8 cellular contexts compared by ENCODE assay signal in genomic region chr17:39952665-39953470, GRCh38. TPM values are rescaled to one million over a fixed set of nuclear protein-coding genes. Genes with fewer than 3 reads are reported as not detected.
DNase-seq lines count a peak whose midpoint lies in the region; ATAC-seq and TF ChIP-seq lines count a peak whose summit lies in the region.

No MANE protein-coding gene starts in this region.

- no peak for TF ChIP-seq POLR2A in testis (IDR thresholded peaks at IDR 0.05)

- ATAC-seq in activated naive CD4-positive, alpha-beta T cell treated with anti-CD3 and anti-CD28 coated beads, Interleukin-2, amount 50 U/mL, for 72 hours: peak; percentile 87

- no peaks in the 10 kb centered on the region for H3K36me3 Mint-ChIP-seq in activated naive CD4-positive, alpha-beta T cell treated with anti-CD3 and anti-CD28 coated beads, Interleukin-2, amount 50 U/mL, for 72 hours

- intact Hi-C loops in head of caudate nucleus (cut with DNase I) (loop anchor here (2.0 kb wide), 1 partner anchor 26 kb away; the partner anchor contains the start of genes LRRC3C and ORMDL3), testis (cut with DNase I; ENCODE audit: low total_unique reads) (no loop called here)

- H3K4me3 ChIP-seq in HAP-1: peak overlapping the region; percentile 23
- peak overlapping the region; percentile 68 for H3K4me3 ChIP-seq in SK-N-MC
- peak overlapping the region; percentile 67 for H3K4me3 ChIP-seq in osteoblast (ENCODE audit: insufficient read depth, low read length)
- H3K4me3 ChIP-seq in testis: peak overlapping the region; percentile 53 to 56

- H3K36me3 ChIP-seq in HAP-1 (replicated peaks) (no peaks in the 10 kb centered on the region), SK-N-MC (ENCODE audit: insufficient read depth, low read length) (no peaks in the 10 kb centered on the region), osteoblast (ENCODE audit: insufficient read depth, low read length) (no peaks in the 10 kb centered on the region), testis (ENCODE audit: low read depth, missing control alignments) (no peaks in the 10 kb centered on the region)

- in situ Hi-C loops in G401 (cut with HindIII; ENCODE audit: low sequenced_read_pairs): no loop called here
- in situ Hi-C loops in HAP-1 (cut with MboI; ENCODE audit: low sequenced_read_pairs): no loop called here

- no peaks in the 10 kb centered on the region for H3K79me2 ChIP-seq in osteoblast (ENCODE audit: insufficient read depth, low read length)

- H2AFZ ChIP-seq in osteoblast (ENCODE audit: low read length): peak overlapping the region; percentile 95

- no peaks in the 10 kb centered on the region for H3K9me3 Mint-ChIP-seq in activated naive CD4-positive, alpha-beta T cell treated with anti-CD3 and anti-CD28 coated beads, Interleukin-2, amount 50 U/mL, for 72 hours

- H4K20me1 ChIP-seq in osteoblast (ENCODE audit: insufficient read depth, low read length): no peaks in the 10 kb centered on the region

- H3K27me3 ChIP-seq in HAP-1 (ENCODE audit: low read depth) (no peaks in the 10 kb centered on the region), osteoblast (ENCODE audit: insufficient read depth, low read length) (no peaks in the 10 kb centered on the region), testis (no peaks in the 10 kb centered on the region)

- H3K27ac ChIP-seq in SK-N-MC (no peak overlapping the region), osteoblast (ENCODE audit: low read depth, low read length) (no peak overlapping the region), testis (peak overlapping the region; percentile 11 to 31)

- WGBS in testis, 2 donors: 2 to 3% methylated on average over 27 to 48 of the region's 56 CpGs

- peak overlapping the region; percentile 63 to 84 for H3K27ac Mint-ChIP-seq in activated naive CD4-positive, alpha-beta T cell treated with anti-CD3 and anti-CD28 coated beads, Interleukin-2, amount 50 U/mL, for 72 hours

- TF ChIP-seq CTCF in osteoblast (IDR thresholded peaks at IDR 0.05; ENCODE audit: extremely low read depth, low read depth, low read length) (no peak), testis (IDR thresholded peaks at IDR 0.05) (no peak)

- H3K9ac ChIP-seq in SK-N-MC (ENCODE audit: insufficient read length): no peak overlapping the region

- peak; percentile 94 for DNase-seq in G401 (ENCODE audit: low spot score)
- peak; percentile 95 to 100 for DNase-seq in HAP-1 (ENCODE audit: low spot score in 2 of 2)
- DNase-seq in MV-4-11 (lab: John Stamatoyannopoulos, UW): peak; percentile 71
- peak; percentile 32 for DNase-seq in SK-N-MC (ENCODE audit: low read depth, low spot score)
- DNase-seq in activated naive CD4-positive, alpha-beta T cell treated with anti-CD3 and anti-CD28 coated beads, Interleukin-2, amount 50 U/mL, for 72 hours (ENCODE audit: low spot score in 2 of 2): peak; percentile 83 to 88
- DNase-seq in head of caudate nucleus: peak; percentile 87 to 98 (median 95)
- DNase-seq in osteoblast (ENCODE audit: insufficient read length, low spot score, missing footprints): peak; percentile 99
- peak; percentile 98 for DNase-seq in testis

- H3K9me3 ChIP-seq in HAP-1: no peaks in the 10 kb centered on the region
- H3K9me3 ChIP-seq in SK-N-MC (ENCODE audit: low read depth, low read length): no peaks in the 10 kb centered on the region
- no peaks in the 10 kb centered on the region for H3K9me3 ChIP-seq in osteoblast (ENCODE audit: low read depth, low read length)
- H3K9me3 ChIP-seq in testis: no peaks in the 10 kb centered on the region

- peak overlapping the region; percentile 81 for H3K4me2 ChIP-seq in osteoblast (ENCODE audit: insufficient read depth, low read length)

- H3K4me1 ChIP-seq in HAP-1: peaks cover 20% of the 10 kb centered on the region
- H3K4me1 ChIP-seq in osteoblast (ENCODE audit: insufficient read depth, low read length): peaks cover 8% of the 10 kb centered on the region
- peaks cover 9% of the 10 kb centered on the region for H3K4me1 ChIP-seq in testis

RNA-seq across cellular contexts. Expression of gene GSDMA, which starts 9.9 kb away (rescaled TPM):
- total RNA-seq in G401 (2014; rRNA removed; shearing (Covaris generic)): not detected in 2 replicates
- 1 to 10 TPM in 1 of 2 donors, under 1 TPM in 1; 0.50 to 1.1 TPM for total RNA-seq in activated naive CD4-positive, alpha-beta T cell treated with anti-CD3 and anti-CD28 coated beads, Interleukin-2, amount 50 U/mL, for 72 hours
- total RNA-seq in osteoblast (under 0.01 TPM in 1 of 2 replicates, not detected in the other), testis (under 1 TPM in 1 of 2 donors, not detected in 1; 0.37 TPM)
- 0.34 TPM for polyA plus RNA-seq in testis (ENCODE audit: insufficient read depth, low read depth, low replicate concordance)

RNA-seq across cellular contexts. Expression of gene LRRC3C, which starts 25.3 kb away (rescaled TPM):
- total RNA-seq in G401 (2014; rRNA removed; shearing (Covaris generic)): not detected in 2 replicates
- total RNA-seq in activated naive CD4-positive, alpha-beta T cell treated with anti-CD3 and anti-CD28 coated beads, Interleukin-2, amount 50 U/mL, for 72 hours: not detected
- total RNA-seq in osteoblast: not detected in 2 replicates
- total RNA-seq in testis: under 1 TPM in 1 of 2 donors, not detected in 1; 0.47 TPM
- 0.78 TPM for polyA plus RNA-seq in testis (ENCODE audit: insufficient read depth, low read depth, low replicate concordance)

RNA-seq across cellular contexts. Expression of gene ORMDL3, which starts 25.5 kb away (rescaled TPM):
- total RNA-seq in G401 (2014; rRNA removed; shearing (Covaris generic)): 37.8 and 40.4 TPM in 2 replicates
- total RNA-seq in activated naive CD4-positive, alpha-beta T cell treated with anti-CD3 and anti-CD28 coated beads, Interleukin-2, amount 50 U/mL, for 72 hours: 10 to 100 TPM; 52.6 to 76.6 TPM
- total RNA-seq in osteoblast (39.8 and 46.6 TPM in 2 replicates), testis (10 to 100 TPM; 79.0 to 99.7 TPM)
- polyA plus RNA-seq in testis (ENCODE audit: insufficient read depth, low read depth, low replicate concordance): 77.6 TPM

RNA-seq across cellular contexts. Expression of gene PSMD3, which starts 27.7 kb away (rescaled TPM):
- 248 and 317 TPM in 2 replicates for total RNA-seq in G401 (2014; rRNA removed; shearing (Covaris generic))
- total RNA-seq in activated naive CD4-positive, alpha-beta T cell treated with anti-CD3 and anti-CD28 coated beads, Interleukin-2, amount 50 U/mL, for 72 hours: 100 to 1,000 TPM in 1 of 2 donors, 10 to 100 TPM in 1; 89.7 to 136 TPM
- total RNA-seq in osteoblast (94.8 and 99.3 TPM in 2 replicates), testis (100 to 1,000 TPM; 112 to 129 TPM)
- polyA plus RNA-seq in testis (ENCODE audit: insufficient read depth, low read depth, low replicate concordance): 128 TPM

RNA-seq across cellular contexts. Expression of gene GSDMB, which starts 34.4 kb away (rescaled TPM):
- total RNA-seq in G401 (2014; rRNA removed; shearing (Covaris generic)): 0.24 and 1.9 TPM in 2 replicates
- total RNA-seq in activated naive CD4-positive, alpha-beta T cell treated with anti-CD3 and anti-CD28 coated beads, Interleukin-2, amount 50 U/mL, for 72 hours: 10 to 100 TPM; 33.2 to 49.8 TPM
- total RNA-seq in osteoblast: 5.3 and 5.8 TPM in 2 replicates
- 10 to 100 TPM; 14.2 to 21.7 TPM for total RNA-seq in testis
- polyA plus RNA-seq in testis (ENCODE audit: insufficient read depth, low read depth, low replicate concordance): 7.8 TPM

Comparison
In these comparisons a context has a peak if more than half of its experiments do, and no peak if none do; other contexts are left out.
1. DNase-seq: peak in every context shown above with its lines; median percentile 99 in osteoblast; 98 in testis; 98 in HAP-1; 95 in head of caudate nucleus; 94 in G401; 86 in activated naive CD4-positive, alpha-beta T cell treated with anti-CD3 and anti-CD28 coated beads, Interleukin-2, amount 50 U/mL, for 72 hours; 71 in MV-4-11; 32 in SK-N-MC.
2. H3K27ac ChIP-seq: peak in testis (2 of 2); none in SK-N-MC (single experiment) and osteoblast (single experiment).
3. Peak in every context shown above with its lines, with median percentiles within 50 percentile points of each other: H3K4me3 ChIP-seq.